In the genomic region with DNA sequence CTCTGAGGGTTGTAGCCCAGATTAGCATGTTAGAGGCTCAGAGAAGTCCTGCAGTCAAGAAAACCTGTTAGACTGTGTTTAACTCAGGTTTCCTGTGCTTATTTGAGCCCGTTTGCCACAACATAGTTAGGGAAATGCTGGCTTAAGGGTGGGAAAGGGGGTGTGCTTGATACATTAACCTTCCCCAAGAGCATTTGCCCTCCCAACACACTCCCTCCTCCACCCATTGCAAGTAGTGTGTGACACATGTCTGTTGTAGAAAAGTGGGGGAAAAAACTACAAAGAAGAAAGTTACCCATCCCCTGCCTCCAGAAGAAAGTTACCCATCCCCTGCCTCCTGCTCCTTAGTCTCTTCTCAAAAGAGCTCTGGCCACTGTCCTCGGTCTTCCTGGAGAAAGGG, we compare ENCODE assay signal across 10 cellular contexts. TPM values are rescaled to one million over a fixed set of nuclear protein-coding genes. Genes with fewer than 3 reads are reported as not detected.
DNase-seq lines count a peak whose midpoint lies in the region; ATAC-seq, FAIRE-seq and TF ChIP-seq lines count a peak whose summit lies in the region.
"Had no signal": no experiment of that assay in that cellular context is flagged by ENCODE, and none has a peak within 500 bp of the region (broad histone marks: within the 10 kb centered on the region; RNA-seq: fewer than 3 reads in every experiment).

No MANE protein-coding gene starts in this region.

- H3K4me3 ChIP-seq in A549 = no peak overlapping the region
- H3K4me3 ChIP-seq: smooth muscle cell had no signal

- POLR2A ChIA-PET in A549 (lab: Yijun Ruan, JAX) = no interaction called here

- peaks cover 9% of the 10 kb centered on the region; the same call in 2 of the 3 replicates for H3K4me1 ChIP-seq in A549

- no peaks in the 10 kb centered on the region for H3K9me3 ChIP-seq in A549

- no peak for FAIRE-seq in A549 (lab: Jason Lieb, UNC)
- peak; percentile 58 for FAIRE-seq in GM12892 (lab: Jason Lieb, UNC)

- no peak for TF ChIP-seq EP300 in A549 (IDR thresholded peaks at IDR 0.05)

- peak overlapping the region; percentile 35 to 62; a peak in 4 of 6 replicates for H3K27ac ChIP-seq in A549

- H3K27ac Mint-ChIP-seq in T-helper 2 cell treated with Interferon-gamma antibody and Interleukin-4, amounts not matched to agents 5 μg/mL and 100 μg/mL, for 36 hours = peak overlapping the region; percentile 80
- H3K27ac Mint-ChIP-seq: nephron progenitor cell had no signal

- H3K4me1 Mint-ChIP-seq in T-helper 2 cell treated with Interferon-gamma antibody and Interleukin-4, amounts not matched to agents 5 μg/mL and 100 μg/mL, for 36 hours (ENCODE audit: low read depth) = peaks cover 26% of the 10 kb centered on the region

- H3K4me2 ChIP-seq in A549 = no peak overlapping the region

- no peak for TF ChIP-seq CTCF in A549 (IDR thresholded peaks at IDR 0.05)

- no peaks in the 10 kb centered on the region for H3K27me3 Mint-ChIP-seq in T-helper 2 cell treated with Interferon-gamma antibody and Interleukin-4, amounts not matched to agents 5 μg/mL and 100 μg/mL, for 36 hours (ENCODE audit: low read depth)

- no peak for TF ChIP-seq POLR2A in A549 (IDR thresholded peaks at IDR 0.05; ENCODE audit: low read length)
- TF ChIP-seq POLR2A in GM12892 (IDR thresholded peaks at IDR 0.05; ENCODE audit: low read depth, low read length) = no peak
- no peak for TF ChIP-seq POLR2A in erythroblast (IDR thresholded peaks at IDR 0.05; ENCODE audit: low read length)

- ATAC-seq in A549 (no peak), GM18858 (IDR thresholded peaks at IDR 0.05; ENCODE audit: unreplicated experiment) (no peak), GM21723 (IDR thresholded peaks at IDR 0.05; ENCODE audit: unreplicated experiment) (no peak)

- DNase-seq in A549 (ENCODE audit: low read depth in 1 of 2, low spot score in 1 of 2) (no peak), GM12892 (ENCODE audit: insufficient read length) (no peak), erythroblast (lab: John Stamatoyannopoulos, UW) (peak; percentile 47 to 69), NCI-H146 (lab: John Stamatoyannopoulos, UW) (no peak), ureter (ENCODE audit: low spot score) (no peak)
- DNase-seq in T-helper 2 cell treated with Interferon-gamma antibody and Interleukin-4, amounts not matched to agents 5 μg/mL and 100 μg/mL, for 36 hours (ENCODE audit: low spot score) = no peak

- CTCF ChIA-PET in A549 (lab: Yijun Ruan, JAX) = interaction anchor here (0.6 to 2.5 kb wide), 17 partner anchors 9 to 355 kb away, joined by 3 to 18 read pairs (median 4); a partner anchor contains a TSS

- H3K4me3 Mint-ChIP-seq in T-helper 2 cell treated with Interferon-gamma antibody and Interleukin-4, amounts not matched to agents 5 μg/mL and 100 μg/mL, for 36 hours = peak overlapping the region; percentile 65
- H3K4me3 Mint-ChIP-seq: nephron progenitor cell had no signal

- no peaks in the 10 kb centered on the region for H3K9me3 Mint-ChIP-seq in T-helper 2 cell treated with Interferon-gamma antibody and Interleukin-4, amounts not matched to agents 5 μg/mL and 100 μg/mL, for 36 hours
- H3K9me3 Mint-ChIP-seq: nephron progenitor cell had no signal

- TF ChIP-seq RAD21 in A549 (conservative IDR thresholded peaks at IDR 0.05 in 1 of 2, IDR thresholded peaks at IDR 0.05 in 1 of 2) = no peak

- no peaks in the 10 kb centered on the region for H3K36me3 Mint-ChIP-seq in T-helper 2 cell treated with Interferon-gamma antibody and Interleukin-4, amounts not matched to agents 5 μg/mL and 100 μg/mL, for 36 hours (ENCODE audit: low read depth)

- WGBS in A549 (ENCODE audit: missing lambda C conversion rate) = 65% methylated on average over 2 of the region's 2 CpGs

TF ChIP-seq in A549, 52 proteins besides CTCF, POLR2A, EP300 and RAD21:
- TF ChIP-seq EHF (CRISPR knock-in tag; IDR thresholded peaks at IDR 0.05) = no peak
- TF ChIP-seq, protein P1, sequence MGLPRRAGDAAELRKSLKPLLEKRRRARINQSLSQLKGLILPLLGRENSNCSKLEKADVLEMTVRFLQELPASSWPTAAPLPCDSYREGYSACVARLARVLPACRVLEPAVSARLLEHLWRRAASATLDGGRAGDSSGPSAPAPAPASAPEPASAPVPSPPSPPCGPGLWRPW (IDR thresholded peaks at IDR 0.05) = no peak
TF ChIP-seq in A549: peak in this region for 0.

RNA-seq across cellular contexts. Expression of a gene that starts 36.8 kb away (rescaled TPM):
- 44.2 and 54.2 TPM in 2 replicates for polyA plus RNA-seq in A549 (2011; rRNA removed)
- polyA plus RNA-seq in A549 (2012; cell fraction: cytosol; rRNA removed) = 63.2 and 69.3 TPM in 2 replicates
- 48.8 and 60.2 TPM in 2 replicates for polyA plus RNA-seq in A549 (2012; cell fraction: nucleus; rRNA removed)
- polyA plus RNA-seq in A549 (2017; fragmentation: RNase III; extraction: RNeasy Plus Mini Kit Qiagen cat#74134 plus additional on column Dnase treatment) = 38.0 to 42.1 TPM (median 41.1 TPM) in 3 replicates
- polyA minus RNA-seq in A549 (2011; rRNA and poly(A)+ RNA removed) = 60.9 and 76.0 TPM in 2 replicates
- polyA plus RNA-seq in GM12892 (2012; ENCODE audit: missing spikeins) = 49.1 TPM
- 41.8 TPM for total RNA-seq in ureter

RNA-seq across cellular contexts. Expression of a gene that starts 45.7 kb away (rescaled TPM):
- polyA plus RNA-seq in A549 (2011; rRNA removed) (83.7 and 101 TPM in 2 replicates), A549 (2017; fragmentation: RNase III; extraction: RNeasy Plus Mini Kit Qiagen cat#74134 plus additional on column Dnase treatment) (35.4 to 41.1 TPM (median 35.8 TPM) in 3 replicates)
- 71.6 and 78.6 TPM in 2 replicates for polyA plus RNA-seq in A549 (2012; cell fraction: cytosol; rRNA removed)
- polyA plus RNA-seq in A549 (2012; cell fraction: nucleus; rRNA removed) = 87.2 and 111 TPM in 2 replicates
- 125 and 135 TPM in 2 replicates for polyA minus RNA-seq in A549 (2011; rRNA and poly(A)+ RNA removed)
- 66.3 TPM for polyA plus RNA-seq in GM12892 (2012; ENCODE audit: missing spikeins)
- 261 TPM for total RNA-seq in ureter

Comparison
In these comparisons a context has a peak if more than half of its experiments do, and no peak if none do; other contexts are left out.
1. DNase-seq: peak in erythroblast (2 of 2); none in A549 (0 of 2), GM12892 (single experiment), T-helper 2 cell treated with Interferon-gamma antibody and Interleukin-4, amounts not matched to agents 5 μg/mL and 100 μg/mL, for 36 hours (single experiment), NCI-H146 (single experiment) and ureter (single experiment).